ENCODE assay signal across 3 cellular contexts in genomic region chr19:16679811-16680210, GRCh38.
"Had no signal": no experiment of that assay in that cellular context is flagged by ENCODE, and none has a peak within 500 bp of the region (broad histone marks: within the 10 kb centered on the region; RNA-seq: fewer than 3 reads in every experiment).

No MANE protein-coding gene starts in this region.

- H3K4me3 ChIP-seq: GM12878 had no signal

- DNase-seq: GDM1, GF-D8 had no signal
